26 cellular contexts compared by ENCODE assay signal in the genomic region with DNA sequence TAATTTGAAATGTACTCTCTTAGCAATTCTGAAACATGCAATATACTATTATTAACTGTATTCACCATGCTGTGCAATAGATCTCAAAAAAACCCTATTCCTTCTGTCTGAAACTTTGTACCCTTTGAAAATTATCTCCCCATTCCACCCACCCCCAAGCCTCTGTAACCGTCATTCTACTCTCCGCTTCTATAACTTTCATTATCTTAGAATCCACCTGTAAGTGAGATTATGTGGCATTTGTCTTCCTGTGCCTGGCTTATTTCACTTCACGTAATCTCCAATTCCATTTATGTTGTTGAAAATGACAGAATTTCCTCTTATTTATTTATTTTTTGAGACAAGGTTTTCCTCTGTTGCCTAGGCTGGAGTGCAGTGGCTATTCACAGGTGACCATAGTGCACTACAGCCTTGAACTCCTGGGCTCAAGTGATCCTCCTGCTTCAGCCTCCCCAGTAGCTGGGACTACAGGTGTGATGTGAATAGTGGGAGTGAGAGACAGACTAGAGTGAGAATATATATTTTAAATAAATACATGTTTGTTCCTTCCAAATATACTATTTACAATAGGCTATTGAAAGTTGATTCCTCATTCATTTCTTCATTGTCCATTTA. TPM values are rescaled to one million over a fixed set of nuclear protein-coding genes. Genes with fewer than 3 reads are reported as not detected.
"Had no signal": no experiment of that assay in that cellular context is flagged by ENCODE, and none has a peak within 500 bp of the region (broad histone marks: within the 10 kb centered on the region; RNA-seq: fewer than 3 reads in every experiment).

No MANE protein-coding gene starts in this region.

- H3K9me3 Mint-ChIP-seq: activated T-helper 2 cell treated with anti-CD3 and anti-CD28 coated beads, Interferon-gamma antibody, Interleukin-2, Interleukin-4, amounts not matched to agents 10 μg/mL and 5 μg/mL and 100 μg/mL, durations not matched to agents 14 hours and 24 hours and 36 hours; dendritic cell treated with granulocyte-macrophage colony-stimulating factor and Interleukin-4, amounts not matched to agents 40 ng/mL and 50 ng/mL, for 4 days; memory B cell; stimulated activated effector memory CD8-positive, alpha-beta T cell treated with anti-CD3 and anti-CD28 coated beads, Interleukin-12 subunit alpha, Interleukin-12 subunit beta, amount 100 ng/mL, for 72 hours had no signal

- H3K36me3 Mint-ChIP-seq: activated naive CD8-positive, alpha-beta T cell; memory B cell; stimulated activated effector memory CD8-positive, alpha-beta T cell treated with anti-CD3 and anti-CD28 coated beads, Interleukin-12 subunit alpha, Interleukin-12 subunit beta, amount 100 ng/mL, for 72 hours had no signal

- H3K4me3 Mint-ChIP-seq: activated naive CD8-positive, alpha-beta T cell; activated T-cell treated with anti-CD3 and anti-CD28 coated beads, Interleukin-2, amount 50 U/mL, for 24 hours; dendritic cell treated with granulocyte-macrophage colony-stimulating factor and Interleukin-4, amounts not matched to agents 40 ng/mL and 50 ng/mL, for 4 days; memory B cell; neural crest cell; stimulated activated effector memory CD8-positive, alpha-beta T cell treated with anti-CD3 and anti-CD28 coated beads, Interleukin-12 subunit alpha, Interleukin-12 subunit beta, amount 100 ng/mL, for 72 hours had no signal

- H3K4me1 Mint-ChIP-seq: neural crest cell had no signal

- H3K27me3 Mint-ChIP-seq: activated naive CD8-positive, alpha-beta T cell; activated T-cell treated with anti-CD3 and anti-CD28 coated beads, Interleukin-2, amount 50 U/mL, for 24 hours; memory B cell had no signal

- DNase-seq: activated CD4-positive, alpha-beta T cell treated with anti-CD3 and anti-CD28 coated beads for 1 hour; activated naive CD4-positive, alpha-beta T cell; activated T-cell treated with anti-CD3 and anti-CD28 coated beads, Interleukin-2, amount 50 U/mL, for 24 hours; adrenal gland; brain microvascular endothelial cell; caudate nucleus; effector CD4-positive, alpha-beta T cell; foreskin fibroblast; heart right ventricle; islet precursor cell; left cardiac atrium; small intestine; stimulated activated CD4-positive, alpha-beta T cell treated with anti-CD3 and anti-CD28 coated beads, Interleukin-2, amount 100 ng/mL, for 24 hours; transverse colon; WERI-Rb-1 had no signal

- H3K4me3 ChIP-seq: adrenal gland, ascending aorta, heart right ventricle, transverse colon had no signal

- H3K27ac Mint-ChIP-seq: activated naive CD8-positive, alpha-beta T cell; activated T-cell treated with anti-CD3 and anti-CD28 coated beads, Interleukin-2, amount 50 U/mL, for 24 hours; activated T-helper 2 cell treated with anti-CD3 and anti-CD28 coated beads, Interferon-gamma antibody, Interleukin-2, Interleukin-4, amounts not matched to agents 10 μg/mL and 5 μg/mL and 100 μg/mL, durations not matched to agents 14 hours and 24 hours and 36 hours; dendritic cell treated with granulocyte-macrophage colony-stimulating factor and Interleukin-4, amounts not matched to agents 40 ng/mL and 50 ng/mL, for 4 days; memory B cell; stimulated activated effector memory CD8-positive, alpha-beta T cell treated with anti-CD3 and anti-CD28 coated beads, Interleukin-12 subunit alpha, Interleukin-12 subunit beta, amount 100 ng/mL, for 72 hours had no signal

- ATAC-seq: heart right ventricle; left cardiac atrium; sciatic nerve; stimulated activated effector memory CD8-positive, alpha-beta T cell treated with anti-CD3 and anti-CD28 coated beads, Interleukin-12 subunit alpha, Interleukin-12 subunit beta, amount 100 ng/mL, for 72 hours had no signal

RNA-seq across cellular contexts. Expression of a gene that starts 30.5 kb away (rescaled TPM):
- total RNA-seq: activated T-helper 2 cell treated with anti-CD3 and anti-CD28 coated beads, Interferon-gamma antibody, Interleukin-2, Interleukin-4, amounts not matched to agents 10 μg/mL and 5 μg/mL and 100 μg/mL, durations not matched to agents 14 hours and 24 hours and 36 hours; epithelial cell of proximal tubule; fibroblast of lung; neural crest cell; renal cortical epithelial cell had no signal
- polyA plus RNA-seq: fibroblast of lung had no signal
